1 cellular context compared by ENCODE assay signal in genomic region chr3:12787346-12787745, GRCh38.
TF ChIP-seq lines count a peak whose summit lies in the region.

No MANE protein-coding gene starts in this region.

TF ChIP-seq in K562, 482 proteins besides CTCF, POLR2A, EP300 and RAD21:
- TF ChIP-seq, protein P1, sequence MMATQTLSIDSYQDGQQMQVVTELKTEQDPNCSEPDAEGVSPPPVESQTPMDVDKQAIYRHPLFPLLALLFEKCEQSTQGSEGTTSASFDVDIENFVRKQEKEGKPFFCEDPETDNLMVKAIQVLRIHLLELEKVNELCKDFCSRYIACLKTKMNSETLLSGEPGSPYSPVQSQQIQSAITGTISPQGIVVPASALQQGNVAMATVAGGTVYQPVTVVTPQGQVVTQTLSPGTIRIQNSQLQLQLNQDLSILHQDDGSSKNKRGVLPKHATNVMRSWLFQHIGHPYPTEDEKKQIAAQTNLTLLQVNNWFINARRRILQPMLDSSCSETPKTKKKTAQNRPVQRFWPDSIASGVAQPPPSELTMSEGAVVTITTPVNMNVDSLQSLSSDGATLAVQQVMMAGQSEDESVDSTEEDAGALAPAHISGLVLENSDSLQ (IDR thresholded peaks at IDR 0.05): peak; percentile 24; the same call in 1 of the 2 replicates
- TF ChIP-seq SMC3 (conservative IDR thresholded peaks at IDR 0.05; ENCODE audit: insufficient read depth, low read depth, low read length): peak; percentile 50; the same call in 1 of the 2 replicates
- TF ChIP-seq RCOR1 (IDR thresholded peaks at IDR 0.05; ENCODE audit: borderline replicate concordance in 1 of 2, low read depth in 2 of 2, low read length in 2 of 2): 0 out of 4 replicates have a peak, but pooled peaks of 1 of the 2 experiments have one; percentile 32
- peak; percentile 31 for TF ChIP-seq MEIS2 (IDR thresholded peaks at IDR 0.05; ENCODE audit: partially characterized antibody)
